ENCODE assay signal across 23 cellular contexts in the genomic region with DNA sequence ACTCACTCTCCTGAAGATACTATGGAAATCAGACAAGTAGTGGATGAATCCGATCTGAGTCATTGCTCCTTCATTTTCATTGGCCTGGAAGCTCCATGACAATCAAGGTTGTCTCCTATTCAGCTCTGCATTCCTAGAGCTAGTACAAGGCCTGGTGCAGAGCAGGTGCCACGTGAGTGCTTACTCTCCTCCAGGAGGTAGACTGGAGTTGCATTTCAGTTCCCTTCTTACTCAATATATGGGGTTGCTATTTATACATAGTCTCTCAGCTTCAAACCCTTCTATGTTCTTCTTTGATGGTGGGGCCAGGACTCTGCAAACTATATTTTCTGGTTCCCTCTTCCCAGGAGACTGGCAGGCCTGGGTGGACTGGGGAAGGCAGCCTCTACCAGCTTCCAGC.
DNase-seq lines count a peak whose midpoint lies in the region; ATAC-seq, FAIRE-seq and TF ChIP-seq lines count a peak whose summit lies in the region.
"Had no signal": no experiment of that assay in that cellular context is flagged by ENCODE, and none has a peak within 500 bp of the region (broad histone marks: within the 10 kb centered on the region; RNA-seq: fewer than 3 reads in every experiment).

No MANE protein-coding gene starts in this region.

- no peak overlapping the region for H3K27ac ChIP-seq in A549
- H3K27ac ChIP-seq in foreskin keratinocyte = no peak overlapping the region
- H3K27ac ChIP-seq in psoas muscle = no peak overlapping the region
- H3K27ac ChIP-seq: 22Rv1, BLaER1 had no signal

- H3K4me3 ChIP-seq in A549 (no peak overlapping the region), psoas muscle (no peak overlapping the region)
- H3K4me3 ChIP-seq: BLaER1 had no signal

- no peak for TF ChIP-seq POLR2A in A549 (IDR thresholded peaks at IDR 0.05; ENCODE audit: low read length)

- DNase-seq in A549 (ENCODE audit: low read depth in 1 of 2, low spot score in 1 of 2) (no peak), foreskin keratinocyte (no peak), psoas muscle (no peak), NCI-H2171 treated with DMSO at 0.1 percent for 48 hours (lab: John Stamatoyannopoulos, UW) (no peak), EL (no peak)
- DNase-seq in activated naive CD4-positive, alpha-beta T cell (lab: John Stamatoyannopoulos, UW) = no peak
- DNase-seq: ACHN; BE2C; CD4-positive, alpha-beta memory T cell; CD4-positive, CD25-positive, alpha-beta regulatory T cell; CD8-positive, alpha-beta memory T cell; COR-L47; DMS 273 treated with DMSO at 0.1 percent for 48 hours; DMS153; DMS53; DMS79; DND-41; GF-D8 had no signal

- H3K4me2 ChIP-seq in A549 = no peak overlapping the region
- H3K4me2 ChIP-seq: BLaER1 had no signal

- TF ChIP-seq EP300 in A549 (IDR thresholded peaks at IDR 0.05) = no peak

- intact Hi-C loops in psoas muscle (cut with DNase I) = no loop called here

- TF ChIP-seq RAD21 in A549 (conservative IDR thresholded peaks at IDR 0.05 in 1 of 2, IDR thresholded peaks at IDR 0.05 in 1 of 2) = peak; percentile 22 to 40; a peak in 1 of 5 replicates

- 37% methylated on average over 2 of the region's 2 CpGs for WGBS in A549 (ENCODE audit: missing lambda C conversion rate)
- 52 to 69% (median 62%) methylated on average over 2 of the region's 2 CpGs for WGBS in psoas muscle, 3 donors

- FAIRE-seq in A549 (lab: Jason Lieb, UNC) = no peak
- FAIRE-seq: G401.6, GM12891, GM19239 had no signal

- H3K36me3 ChIP-seq in psoas muscle (ENCODE audit: insufficient read depth in 1 of 2, low read depth in 1 of 2) = no peaks in the 10 kb centered on the region
- H3K36me3 ChIP-seq: BE2C, BLaER1 had no signal

- peaks cover 10% of the 10 kb centered on the region for H3K27me3 ChIP-seq in foreskin keratinocyte
- H3K27me3 ChIP-seq in psoas muscle (ENCODE audit: insufficient read depth in 3 of 3, low read length in 2 of 3) = peaks cover 0 to 3% (median 0%) of the 10 kb centered on the region in 3 donors
- H3K27me3 ChIP-seq: BLaER1 had no signal

- CTCF ChIA-PET in A549 (lab: Yijun Ruan, JAX) = interaction anchor here (1.0 to 1.3 kb wide), 3 partner anchors 30 to 581 kb away, joined by 3 to 4 read pairs (median 3); no protein-coding TSS in a partner anchor

- no peaks in the 10 kb centered on the region for H3K4me1 ChIP-seq in A549
- H3K4me1 ChIP-seq in foreskin keratinocyte = peaks cover 8% of the 10 kb centered on the region
- no peaks in the 10 kb centered on the region for H3K4me1 ChIP-seq in psoas muscle
- H3K4me1 ChIP-seq: BE2C had no signal

- no peak; a peak in 1 of 6 replicates for ATAC-seq in A549
- peak; percentile 28 for ATAC-seq in foreskin keratinocyte
- ATAC-seq in psoas muscle = peak in 3 of 4 donors; percentile 53 to 76 (median 68)

- POLR2A ChIA-PET in A549 (lab: Yijun Ruan, JAX) = no interaction called here

- TF ChIP-seq CTCF in A549 (IDR thresholded peaks at IDR 0.05) (no peak), foreskin keratinocyte (conservative IDR thresholded peaks at IDR 0.05) (no peak), psoas muscle (IDR thresholded peaks at IDR 0.05) (no peak)

- H3K9me3 ChIP-seq in A549 (no peaks in the 10 kb centered on the region), psoas muscle (no peaks in the 10 kb centered on the region)
- H3K9me3 ChIP-seq: BE2C, BLaER1 had no signal

TF ChIP-seq in A549, 52 proteins besides CTCF, POLR2A, EP300 and RAD21:
- TF ChIP-seq SMC3 (IDR thresholded peaks at IDR 0.05) (no peak), HMGXB4 (CRISPR knock-in tag; IDR thresholded peaks at IDR 0.05; ENCODE audit: borderline replicate concordance) (no peak), CBX2 (IDR thresholded peaks at IDR 0.05; ENCODE audit: borderline replicate concordance, low read depth) (no peak), MAFK (IDR thresholded peaks at IDR 0.05; ENCODE audit: partially characterized antibody) (no peak), MYC (IDR thresholded peaks at IDR 0.05; ENCODE audit: borderline replicate concordance, low read length) (no peak), GATA3 (IDR thresholded peaks at IDR 0.05; ENCODE audit: borderline replicate concordance) (no peak), KDM1A (IDR thresholded peaks at IDR 0.05; ENCODE audit: low read depth) (no peak), RNF2 (IDR thresholded peaks at IDR 0.05; ENCODE audit: borderline replicate concordance, low read depth) (no peak), HOXB5 (CRISPR knock-in tag; IDR thresholded peaks at IDR 0.05) (no peak), JUNB (IDR thresholded peaks at IDR 0.05) (no peak), EHMT2 (IDR thresholded peaks at IDR 0.05; ENCODE audit: low read depth) (no peak), CBX8 (IDR thresholded peaks at IDR 0.05) (no peak), CHD2 (IDR thresholded peaks at IDR 0.05; ENCODE audit: low read length, partially characterized antibody) (no peak), ESRRA (IDR thresholded peaks at IDR 0.05; ENCODE audit: borderline replicate concordance, low read length) (no peak), RFX5 (IDR thresholded peaks at IDR 0.05) (no peak)
- TF ChIP-seq, protein P1, sequence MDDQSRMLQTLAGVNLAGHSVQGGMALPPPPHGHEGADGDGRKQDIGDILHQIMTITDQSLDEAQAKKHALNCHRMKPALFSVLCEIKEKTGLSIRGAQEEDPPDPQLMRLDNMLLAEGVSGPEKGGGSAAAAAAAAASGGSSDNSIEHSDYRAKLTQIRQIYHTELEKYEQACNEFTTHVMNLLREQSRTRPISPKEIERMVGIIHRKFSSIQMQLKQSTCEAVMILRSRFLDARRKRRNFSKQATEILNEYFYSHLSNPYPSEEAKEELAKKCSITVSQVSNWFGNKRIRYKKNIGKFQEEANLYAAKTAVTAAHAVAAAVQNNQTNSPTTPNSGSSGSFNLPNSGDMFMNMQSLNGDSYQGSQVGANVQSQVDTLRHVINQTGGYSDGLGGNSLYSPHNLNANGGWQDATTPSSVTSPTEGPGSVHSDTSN (IDR thresholded peaks at IDR 0.05) = no peak

Comparison
In these comparisons a context has a peak if more than half of its experiments do, and no peak if none do; other contexts are left out.
1. ATAC-seq: peak in foreskin keratinocyte (single experiment) and psoas muscle (3 of 4); none in A549 (0 of 2).